In the genomic region with DNA sequence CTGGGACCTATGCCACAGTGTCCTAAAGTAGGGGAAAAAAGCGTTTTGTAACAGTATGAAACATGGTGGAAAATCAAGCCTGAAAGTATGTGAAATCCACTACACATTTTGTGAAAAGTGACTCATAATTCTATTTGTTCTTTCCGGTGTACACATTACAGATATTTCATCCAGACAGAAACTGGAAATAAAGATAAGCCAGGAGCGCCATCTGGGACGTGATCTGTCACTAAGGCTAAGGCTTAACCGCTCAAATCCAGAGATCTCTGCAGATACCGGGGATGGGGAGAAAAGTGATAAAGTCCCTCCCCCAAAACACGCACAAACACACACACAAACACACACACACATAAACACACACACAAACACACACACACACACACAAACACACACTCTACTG, we compare ENCODE assay signal across 21 cellular contexts. TPM values are rescaled to one million over a fixed set of nuclear protein-coding genes. Genes with fewer than 3 reads are reported as not detected.
DNase-seq lines count a peak whose midpoint lies in the region; ATAC-seq and TF ChIP-seq lines count a peak whose summit lies in the region.
"Had no signal": no experiment of that assay in that cellular context is flagged by ENCODE, and none has a peak within 500 bp of the region (broad histone marks: within the 10 kb centered on the region; RNA-seq: fewer than 3 reads in every experiment).

No MANE protein-coding gene starts in this region.

- H3K4me3 ChIP-seq in fibroblast of pulmonary artery (replicated peaks; ENCODE audit: low read depth, low read length) = no peak overlapping the region
- H3K4me3 ChIP-seq: BLaER1, HAP-1, PC-9, SJCRH30 had no signal

- no peaks in the 10 kb centered on the region for H3K36me3 Mint-ChIP-seq in activated CD8-positive, alpha-beta memory T cell treated with anti-CD3 and anti-CD28 coated beads, Interleukin-2, amount 10 ng/mL, durations not matched to agents 7 days and 5 days
- H3K36me3 Mint-ChIP-seq: CD4-positive, alpha-beta memory T cell had no signal

- CTCF ChIA-PET in activated CD8-positive, alpha-beta memory T cell treated with anti-CD3 and anti-CD28 coated beads, Interleukin-2, amount 10 ng/mL, durations not matched to agents 7 days and 5 days (lab: Charles Lee) = no interaction called here

- no peaks in the 10 kb centered on the region for H3K9me3 Mint-ChIP-seq in activated CD8-positive, alpha-beta memory T cell treated with anti-CD3 and anti-CD28 coated beads, Interleukin-2, amount 10 ng/mL, durations not matched to agents 7 days and 5 days (ENCODE audit: low read depth)
- H3K9me3 Mint-ChIP-seq: CD4-positive, alpha-beta memory T cell had no signal

- DNase-seq in activated CD8-positive, alpha-beta memory T cell treated with anti-CD3 and anti-CD28 coated beads, Interleukin-2, amount 10 ng/mL, durations not matched to agents 7 days and 5 days = peak; percentile 4
- DNase-seq in activated CD8-positive, alpha-beta memory T cell treated with anti-CD3 and anti-CD28 coated beads, Interleukin-2, amount 50 U/mL, for 4 hours = no peak
- DNase-seq in fibroblast of pulmonary artery (ENCODE audit: low read depth) = peak; percentile 14
- DNase-seq in HK-2 (ENCODE audit: unreplicated experiment) = no peak
- DNase-seq in NCI-H2196 treated with DMSO at 0.1 percent for 48 hours (lab: John Stamatoyannopoulos, UW; ENCODE audit: unreplicated experiment) = no peak
- DNase-seq in activated CD4-positive, alpha-beta T cell treated with anti-CD3 and anti-CD28 coated beads for 1 hour = no peak
- no peak for DNase-seq in NCI-H2029 (lab: John Stamatoyannopoulos, UW)
- DNase-seq: 8988T; CD4-positive, alpha-beta memory T cell; DMS153; GDM1; NCI-H1105; NCI-H1694; NCI-H2227 treated with DMSO at 0.1 percent for 48 hours; NCI-H510A treated with DMSO at 0.1 percent for 48 hours; NCI-H774; PC-9; SJCRH30 had no signal

- peaks cover 6% of the 10 kb centered on the region for H3K27me3 Mint-ChIP-seq in activated CD8-positive, alpha-beta memory T cell treated with anti-CD3 and anti-CD28 coated beads, Interleukin-2, amount 10 ng/mL, durations not matched to agents 7 days and 5 days

- no peak overlapping the region for H3K4me3 Mint-ChIP-seq in activated CD8-positive, alpha-beta memory T cell treated with anti-CD3 and anti-CD28 coated beads, Interleukin-2, amount 10 ng/mL, durations not matched to agents 7 days and 5 days
- H3K4me3 Mint-ChIP-seq: CD4-positive, alpha-beta memory T cell had no signal

- no peaks in the 10 kb centered on the region for H3K4me1 Mint-ChIP-seq in activated CD8-positive, alpha-beta memory T cell treated with anti-CD3 and anti-CD28 coated beads, Interleukin-2, amount 10 ng/mL, durations not matched to agents 7 days and 5 days

- no peak for ATAC-seq in activated CD8-positive, alpha-beta memory T cell treated with anti-CD3 and anti-CD28 coated beads, Interleukin-2, amount 10 ng/mL, durations not matched to agents 7 days and 5 days
- peak; percentile 32; the same call in 2 of the 3 replicates for ATAC-seq in SK-N-SH treated with all-trans-retinoic acid at 6 μM for 48 hours

- no peak overlapping the region for H3K27ac Mint-ChIP-seq in activated CD8-positive, alpha-beta memory T cell treated with anti-CD3 and anti-CD28 coated beads, Interleukin-2, amount 10 ng/mL, durations not matched to agents 7 days and 5 days

- no peak for TF ChIP-seq CTCF in fibroblast of pulmonary artery (IDR thresholded peaks at IDR 0.05; ENCODE audit: low read length, missing control alignments)

TF ChIP-seq in SK-N-SH treated with all-trans-retinoic acid at 6 μM for 48 hours, 23 proteins besides CTCF, POLR2A, EP300 and RAD21:
- TF ChIP-seq OSR1 (CRISPR knock-in tag; IDR thresholded peaks at IDR 0.05) (no peak), TCF4 (CRISPR knock-in tag; IDR thresholded peaks at IDR 0.05; ENCODE audit: borderline replicate concordance) (peak; percentile 77; the same call in 1 of the 2 replicates)

RNA-seq across cellular contexts. Expression of a gene that starts 26.6 kb away (rescaled TPM):
- 100 to 1,000 TPM; 108 to 162 TPM for total RNA-seq in activated CD8-positive, alpha-beta memory T cell treated with anti-CD3 and anti-CD28 coated beads, Interleukin-2, amount 10 ng/mL, durations not matched to agents 7 days and 5 days

Comparison
In these comparisons a context has a peak if more than half of its experiments do, and no peak if none do; other contexts are left out.
1. DNase-seq: peak in activated CD8-positive, alpha-beta memory T cell treated with anti-CD3 and anti-CD28 coated beads, Interleukin-2, amount 10 ng/mL, durations not matched to agents 7 days and 5 days (single experiment) and fibroblast of pulmonary artery (single experiment); none in activated CD8-positive, alpha-beta memory T cell treated with anti-CD3 and anti-CD28 coated beads, Interleukin-2, amount 50 U/mL, for 4 hours (single experiment), HK-2 (single experiment), NCI-H2196 treated with DMSO at 0.1 percent for 48 hours (single experiment), activated CD4-positive, alpha-beta T cell treated with anti-CD3 and anti-CD28 coated beads for 1 hour (single experiment) and NCI-H2029 (single experiment).